In genomic region chr4:41185614-41186609, GRCh38 we compare ENCODE assay signal across 14 cellular contexts. TPM values are rescaled to one million over a fixed set of nuclear protein-coding genes. Genes with fewer than 3 reads are reported as not detected.
DNase-seq lines count a peak whose midpoint lies in the region; ATAC-seq and TF ChIP-seq lines count a peak whose summit lies in the region.
"Had no signal": no experiment of that assay in that cellular context is flagged by ENCODE, and none has a peak within 500 bp of the region (broad histone marks: within the 10 kb centered on the region; RNA-seq: fewer than 3 reads in every experiment).

No MANE protein-coding gene starts in this region.

- H3K4me1 ChIP-seq in upper lobe of right lung (peaks cover 23% of the 10 kb centered on the region), ascending aorta (peaks cover 0 to 6% of the 10 kb centered on the region in 2 donors), BE2C (0 out of 2 replicates have a peak, but pooled peaks cover 2% of the 10 kb centered on the region)

- intact Hi-C loops in left colon (cut with DNase I, micrococcal nuclease) (no loop called here), upper lobe of right lung (cut with DNase I) (no loop called here), ascending aorta (cut with DNase I) (no loop called here)

- H3K4me3 ChIP-seq in coronary artery: peak overlapping the region; percentile 14
- no peak overlapping the region for H3K4me3 ChIP-seq in upper lobe of right lung
- peak overlapping the region in 1 of 2 donors; percentile 19 for H3K4me3 ChIP-seq in ascending aorta
- no peak overlapping the region for H3K4me3 ChIP-seq in BE2C (ENCODE audit: low read depth, low read length)
- H3K4me3 ChIP-seq: K562, left ventricle myocardium inferior had no signal

- no peaks in the 10 kb centered on the region for H3K36me3 ChIP-seq in upper lobe of right lung
- H3K36me3 ChIP-seq in ascending aorta: no peaks in the 10 kb centered on the region
- H3K36me3 ChIP-seq in BE2C: no peaks in the 10 kb centered on the region
- H3K36me3 ChIP-seq: left ventricle myocardium inferior had no signal

- H3K9me3 ChIP-seq in upper lobe of right lung (no peaks in the 10 kb centered on the region), ascending aorta (no peaks in the 10 kb centered on the region), BE2C (no peaks in the 10 kb centered on the region)
- H3K9me3 ChIP-seq: left ventricle myocardium inferior had no signal

- H3K27me3 ChIP-seq in upper lobe of right lung: no peaks in the 10 kb centered on the region
- no peaks in the 10 kb centered on the region for H3K27me3 ChIP-seq in ascending aorta
- no peaks in the 10 kb centered on the region for H3K27me3 ChIP-seq in BE2C

- H3K27ac ChIP-seq in coronary artery (no peak overlapping the region), upper lobe of right lung (no peak overlapping the region), ascending aorta (no peak overlapping the region)
- H3K27ac ChIP-seq: left ventricle myocardium inferior had no signal

- TF ChIP-seq CTCF in coronary artery (IDR thresholded peaks at IDR 0.05) (no peak), upper lobe of right lung (IDR thresholded peaks at IDR 0.05) (no peak), ascending aorta (IDR thresholded peaks at IDR 0.05) (no peak), BE2C (IDR thresholded peaks at IDR 0.05; ENCODE audit: low read depth, low read length) (no peak)

- DNase-seq in NCI-H226: peak; percentile 34
- DNase-seq in coronary artery (ENCODE audit: low spot score): no peak
- no peak for DNase-seq in left colon
- no peak for DNase-seq in upper lobe of right lung
- no peak for DNase-seq in ascending aorta (ENCODE audit: low spot score in 2 of 2)
- DNase-seq in BE2C: no peak
- DNase-seq: activated B cell treated with CpG ODN at 0.5 μM for 24 hours; activated naive CD8-positive, alpha-beta T cell treated with anti-CD3 and anti-CD28 coated beads, Interleukin-2, amount 10 ng/mL, durations not matched to agents 7 days and 5 days; CD4-positive, alpha-beta memory T cell; cortex of kidney; left ventricle myocardium inferior; NCI-H187 had no signal

- ATAC-seq in left colon: peak; percentile 60
- peak; percentile 43 for ATAC-seq in upper lobe of right lung
- ATAC-seq in HG02973 (IDR thresholded peaks at IDR 0.05; ENCODE audit: unreplicated experiment): no peak
- ATAC-seq: K562 had no signal

RNA-seq across cellular contexts. Expression of gene APBB2, which starts 28.4 kb away (rescaled TPM):
- 10 to 100 TPM; 28.2 to 30.7 TPM for total RNA-seq in left colon
- total RNA-seq in upper lobe of right lung: 88.2 TPM
- 51.4 TPM for total RNA-seq in ascending aorta
- 12.2 TPM for polyA plus RNA-seq in BE2C (2012; ENCODE audit: insufficient read depth, insufficient read length, low read depth)
- polyA plus RNA-seq: CD4-positive, alpha-beta memory T cell had no signal
